ENCODE assay signal across 9 cellular contexts in the genomic region with DNA sequence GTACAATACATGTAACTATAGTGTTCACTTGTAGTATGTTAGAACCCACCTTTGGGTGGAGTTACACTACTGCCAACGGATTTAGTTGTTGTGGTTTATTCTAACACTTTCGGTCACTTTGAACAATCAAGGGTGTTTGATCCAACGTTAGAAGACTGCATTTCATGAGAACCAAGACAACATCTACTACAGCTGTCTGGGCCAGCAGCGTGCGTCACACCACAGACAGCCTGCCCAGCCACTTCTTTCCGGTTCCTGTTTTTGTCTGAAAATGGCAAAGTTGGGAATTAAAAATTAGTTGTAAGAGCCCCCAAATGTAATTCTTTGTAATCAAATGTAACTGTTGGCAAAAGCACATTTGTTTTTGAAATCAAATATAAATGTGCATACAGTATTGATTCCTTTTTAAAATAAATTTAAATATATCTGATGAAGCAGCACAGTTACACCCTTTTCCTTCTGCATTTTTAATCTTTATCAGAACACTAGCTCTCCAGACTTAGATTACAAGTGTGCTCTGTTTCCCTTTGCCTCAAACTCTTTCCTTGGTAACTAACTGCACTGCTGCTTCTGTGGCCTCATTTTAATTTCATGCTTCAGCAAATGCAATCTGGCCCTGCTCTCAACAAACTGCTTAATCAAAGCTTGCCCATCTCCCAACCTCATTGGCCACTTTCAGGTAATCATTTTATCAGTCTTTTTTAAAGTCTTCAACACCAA.
DNase-seq lines count a peak whose midpoint lies in the region; ATAC-seq and TF ChIP-seq lines count a peak whose summit lies in the region.
"Had no signal": no experiment of that assay in that cellular context is flagged by ENCODE, and none has a peak within 500 bp of the region (broad histone marks: within the 10 kb centered on the region; RNA-seq: fewer than 3 reads in every experiment).

No MANE protein-coding gene starts in this region.

- TF ChIP-seq CTCF in neutrophil (IDR thresholded peaks at IDR 0.05), result no peak

- H3K4me1 ChIP-seq in neutrophil (ENCODE audit: control insufficient read depth in 1 of 2, insufficient read depth in 1 of 2, low read depth in 1 of 2, low read length in 1 of 2), result peaks cover 11 to 12% of the 10 kb centered on the region in 2 experiments

- H3K9me3 ChIP-seq in neutrophil, result no peaks in the 10 kb centered on the region

- H3K27me3 ChIP-seq in neutrophil, result no peaks in the 10 kb centered on the region

- peak; percentile 70 for DNase-seq in T follicular helper cell (ENCODE audit: low read depth)
- peak; percentile 25 for DNase-seq in activated naive CD8-positive, alpha-beta T cell treated with anti-CD3 and anti-CD28 coated beads, Interleukin-2, amount 50 U/mL, for 16 hours (ENCODE audit: low read depth, low spot score)
- no peak for DNase-seq in NCI-H2081 (lab: John Stamatoyannopoulos, UW)
- DNase-seq in NCI-H345 treated with DMSO at 0.1 percent for 48 hours (lab: John Stamatoyannopoulos, UW; ENCODE audit: unreplicated experiment), result no peak

- no peaks in the 10 kb centered on the region for H3K36me3 ChIP-seq in neutrophil

- H3K4me3 ChIP-seq in neutrophil (ENCODE audit: low read depth in 1 of 2, low read length in 1 of 2), result no peak overlapping the region

- peak overlapping the region; percentile 2 for H3K27ac ChIP-seq in neutrophil
- H3K27ac ChIP-seq: epithelial cell of prostate had no signal

- ATAC-seq in GM18508 (IDR thresholded peaks at IDR 0.05; ENCODE audit: insufficient read depth, unreplicated experiment) (peak; percentile 93), HG02943 (IDR thresholded peaks at IDR 0.05; ENCODE audit: low read depth, unreplicated experiment) (peak; percentile 96), SK-N-SH treated with all-trans-retinoic acid at 6 μM for 48 hours (no peak)

TF ChIP-seq in SK-N-SH treated with all-trans-retinoic acid at 6 μM for 48 hours, 23 proteins besides CTCF, POLR2A, EP300 and RAD21:
- TF ChIP-seq BACH2 (CRISPR knock-in tag; IDR thresholded peaks at IDR 0.05; ENCODE audit: borderline replicate concordance) (no peak), RARB (CRISPR knock-in tag; IDR thresholded peaks at IDR 0.05) (no peak), GLIS3 (CRISPR knock-in tag; IDR thresholded peaks at IDR 0.05) (no peak), CSDC2 (CRISPR knock-in tag; IDR thresholded peaks at IDR 0.05) (no peak), PPARA (CRISPR knock-in tag; IDR thresholded peaks at IDR 0.05; ENCODE audit: borderline replicate concordance) (no peak), ZFP30 (CRISPR knock-in tag; IDR thresholded peaks at IDR 0.05) (no peak), ISL1 (CRISPR knock-in tag; IDR thresholded peaks at IDR 0.05) (no peak)

Comparison
In these comparisons a context has a peak if more than half of its experiments do, and no peak if none do; other contexts are left out.
1. DNase-seq: peak in T follicular helper cell (single experiment) and activated naive CD8-positive, alpha-beta T cell treated with anti-CD3 and anti-CD28 coated beads, Interleukin-2, amount 50 U/mL, for 16 hours (single experiment); none in NCI-H2081 (0 of 2) and NCI-H345 treated with DMSO at 0.1 percent for 48 hours (single experiment).